11 cellular contexts compared by ENCODE assay signal in genomic region chr1:11868331-11868730, GRCh38. TPM values are rescaled to one million over a fixed set of nuclear protein-coding genes. Genes with fewer than 3 reads are reported as not detected.
"Had no signal": no experiment of that assay in that cellular context is flagged by ENCODE, and none has a peak within 500 bp of the region (broad histone marks: within the 10 kb centered on the region; RNA-seq: fewer than 3 reads in every experiment).

No MANE protein-coding gene starts in this region.

- ATAC-seq: HCT116, K562 had no signal

- H3K9ac ChIP-seq: GM23248 had no signal

- H3K36me3 ChIP-seq: HAP-1 had no signal

- H3K9me3 ChIP-seq: HAP-1 had no signal

- FAIRE-seq: HTR-8/SVneo, K562 had no signal

- H3K4me3 ChIP-seq: GM23248, HAP-1, K562 had no signal

- H3K4me1 ChIP-seq: HAP-1 had no signal

- H2AFZ ChIP-seq: GM23248 had no signal

- DNase-seq: GM23248, GOT3, H7, IMR-90, KG1 had no signal

- H3K27ac ChIP-seq: GM23248 had no signal

RNA-seq across cellular contexts. Expression of gene NPPB, which starts 9.6 kb away (rescaled TPM):
- total RNA-seq: GM23248, H4, HT-29, IMR-90, K562 had no signal
- polyA plus RNA-seq: GM23248, IMR-90, K562 had no signal

RNA-seq across cellular contexts. Expression of gene NPPA, which starts 20.7 kb away (rescaled TPM):
- total RNA-seq: GM23248, H4, H7, HT-29, IMR-90, K562 had no signal
- polyA plus RNA-seq: GM23248, IMR-90, K562 had no signal
